16 cellular contexts compared by ENCODE assay signal in genomic region chr13:45823583-45823982, GRCh38. TPM values are rescaled to one million over a fixed set of nuclear protein-coding genes. Genes with fewer than 3 reads are reported as not detected.
"Had no signal": no experiment of that assay in that cellular context is flagged by ENCODE, and none has a peak within 500 bp of the region (broad histone marks: within the 10 kb centered on the region; RNA-seq: fewer than 3 reads in every experiment).

No MANE protein-coding gene starts in this region.

- ATAC-seq: activated CD4-positive, CD25-positive, alpha-beta regulatory T cell treated with anti-CD3 and anti-CD28 coated beads, Interleukin-2, amount 50 U/mL, for 24 hours; left lobe of liver; mucosa of descending colon; naive thymus-derived CD4-positive, alpha-beta T cell; stimulated activated naive CD8-positive, alpha-beta T cell treated with anti-CD3 and anti-CD28 coated beads, Interleukin-15, Interleukin-2, amounts not matched to agents 100 U/mL and 50 U/mL, for 24 hours had no signal

- H3K27me3 Mint-ChIP-seq: activated naive CD8-positive, alpha-beta T cell treated with anti-CD3 and anti-CD28 coated beads, Interleukin-2, amount 10 ng/mL, durations not matched to agents 7 days and 5 days; naive thymus-derived CD4-positive, alpha-beta T cell had no signal

- H3K4me3 Mint-ChIP-seq: activated naive CD8-positive, alpha-beta T cell treated with anti-CD3 and anti-CD28 coated beads, Interleukin-2, amount 10 ng/mL, durations not matched to agents 7 days and 5 days; activated T-helper 1 cell treated with anti-CD3 and anti-CD28 coated beads, Interleukin-12 subunit alpha, Interleukin-12 subunit beta, Interleukin-2, Interleukin-4 antibody, amounts not matched to agents 30 ng/mL and 10 ng/mL and 1 ng/mL, durations not matched to agents 14 hours and 24 hours and 36 hours; brain; memory B cell; naive thymus-derived CD4-positive, alpha-beta T cell; T-helper 2 cell treated with Interferon-gamma antibody and Interleukin-4, amounts not matched to agents 5 μg/mL and 100 μg/mL, for 36 hours had no signal

- H3K27ac Mint-ChIP-seq: activated naive CD8-positive, alpha-beta T cell treated with anti-CD3 and anti-CD28 coated beads, Interleukin-2, amount 10 ng/mL, durations not matched to agents 7 days and 5 days; activated T-helper 1 cell treated with anti-CD3 and anti-CD28 coated beads, Interleukin-12 subunit alpha, Interleukin-12 subunit beta, Interleukin-2, Interleukin-4 antibody, amounts not matched to agents 30 ng/mL and 10 ng/mL and 1 ng/mL, durations not matched to agents 14 hours and 24 hours and 36 hours; memory B cell; naive thymus-derived CD4-positive, alpha-beta T cell; T-helper 2 cell treated with Interferon-gamma antibody and Interleukin-4, amounts not matched to agents 5 μg/mL and 100 μg/mL, for 36 hours had no signal

- H3K36me3 Mint-ChIP-seq: activated naive CD8-positive, alpha-beta T cell treated with anti-CD3 and anti-CD28 coated beads, Interleukin-2, amount 10 ng/mL, durations not matched to agents 7 days and 5 days had no signal

- H3K9me3 Mint-ChIP-seq: activated naive CD8-positive, alpha-beta T cell treated with anti-CD3 and anti-CD28 coated beads, Interleukin-2, amount 10 ng/mL, durations not matched to agents 7 days and 5 days; activated T-helper 1 cell treated with anti-CD3 and anti-CD28 coated beads, Interleukin-12 subunit alpha, Interleukin-12 subunit beta, Interleukin-2, Interleukin-4 antibody, amounts not matched to agents 30 ng/mL and 10 ng/mL and 1 ng/mL, durations not matched to agents 14 hours and 24 hours and 36 hours; T-helper 2 cell treated with Interferon-gamma antibody and Interleukin-4, amounts not matched to agents 5 μg/mL and 100 μg/mL, for 36 hours had no signal

- DNase-seq: activated naive CD4-positive, alpha-beta T cell; activated naive CD8-positive, alpha-beta T cell treated with anti-CD3 and anti-CD28 coated beads, Interleukin-2, amount 10 ng/mL, durations not matched to agents 7 days and 5 days; effector memory CD4-positive, alpha-beta T cell; mucosa of descending colon; naive thymus-derived CD4-positive, alpha-beta T cell; stimulated activated CD4-positive, alpha-beta T cell treated with anti-CD3 and anti-CD28 coated beads, Interleukin-15, amount 100 ng/mL, for 24 hours; stimulated activated CD4-positive, alpha-beta T cell treated with anti-CD3 and anti-CD28 coated beads, Interleukin-4, amount 100 ng/mL, for 4 hours; stimulated activated CD8-positive, alpha-beta memory T cell treated with anti-CD3 and anti-CD28 coated beads, Interleukin-4, amount 100 ng/mL, for 48 hours; stimulated activated naive CD8-positive, alpha-beta T cell treated with anti-CD3 and anti-CD28 coated beads, Interleukin-15, Interleukin-2, amounts not matched to agents 100 U/mL and 50 U/mL, for 24 hours; transverse colon had no signal

- H3K4me1 Mint-ChIP-seq: activated naive CD8-positive, alpha-beta T cell treated with anti-CD3 and anti-CD28 coated beads, Interleukin-2, amount 10 ng/mL, durations not matched to agents 7 days and 5 days; memory B cell had no signal

RNA-seq across cellular contexts. Expression of gene SIAH3, which starts 28.0 kb away (rescaled TPM):
- total RNA-seq: left lobe of liver, transverse colon had no signal
